Comparison of ENCODE assay signal across 12 cellular contexts in genomic region chrX:151902813-151903591, GRCh38. TPM values are rescaled to one million over a fixed set of nuclear protein-coding genes. Genes with fewer than 3 reads are reported as not detected.
DNase-seq lines count a peak whose midpoint lies in the region; ATAC-seq, FAIRE-seq and TF ChIP-seq lines count a peak whose summit lies in the region.
"Had no signal": no experiment of that assay in that cellular context is flagged by ENCODE, and none has a peak within 500 bp of the region (broad histone marks: within the 10 kb centered on the region; RNA-seq: fewer than 3 reads in every experiment).

No MANE protein-coding gene starts in this region.

- POLR2A ChIA-PET in naive thymus-derived CD4-positive, alpha-beta T cell (lab: Charles Lee) = no interaction called here

- no peak overlapping the region for H3K4me3 Mint-ChIP-seq in naive thymus-derived CD4-positive, alpha-beta T cell
- H3K4me3 Mint-ChIP-seq in activated CD8-positive, alpha-beta memory T cell treated with anti-CD3 and anti-CD28 coated beads, Interleukin-2, amount 10 ng/mL, durations not matched to agents 7 days and 5 days = no peak overlapping the region
- H3K4me3 Mint-ChIP-seq: activated naive CD8-positive, alpha-beta T cell treated with anti-CD3 and anti-CD28 coated beads for 36 hours had no signal

- H3K27ac ChIP-seq in naive thymus-derived CD4-positive, alpha-beta T cell (ENCODE audit: low read depth, low read length) = no peak overlapping the region

- TF ChIP-seq CTCF in bronchial epithelial cell (IDR thresholded peaks at IDR 0.05; ENCODE audit: insufficient read depth, low read length, severe bottlenecking) = no peak

- DNase-seq in LHCN-M2 (ENCODE audit: low read depth) (peak; percentile 83), bronchial epithelial cell (ENCODE audit: low read depth) (peak; percentile 81), left lobe of liver (ENCODE audit: low spot score) (no peak), urothelium cell line (ENCODE audit: low spot score) (peak; percentile 80), AML-193 (lab: John Stamatoyannopoulos, UW) (no peak), T-helper 9 cell (no peak)
- DNase-seq in naive thymus-derived CD4-positive, alpha-beta T cell = no peak
- DNase-seq in activated CD8-positive, alpha-beta memory T cell treated with anti-CD3 and anti-CD28 coated beads, Interleukin-2, amount 10 ng/mL, durations not matched to agents 7 days and 5 days = no peak
- DNase-seq: activated naive CD8-positive, alpha-beta T cell treated with anti-CD3 and anti-CD28 coated beads for 36 hours; NCI-H187; stimulated activated CD4-positive, alpha-beta T cell treated with anti-CD3 and anti-CD28 coated beads, Interleukin-4, amount 100 ng/mL, for 1 hour had no signal

- intact Hi-C loops in naive thymus-derived CD4-positive, alpha-beta T cell (cut with micrococcal nuclease) = no loop called here

- no peak overlapping the region for H3K27ac Mint-ChIP-seq in naive thymus-derived CD4-positive, alpha-beta T cell
- no peak overlapping the region for H3K27ac Mint-ChIP-seq in activated CD8-positive, alpha-beta memory T cell treated with anti-CD3 and anti-CD28 coated beads, Interleukin-2, amount 10 ng/mL, durations not matched to agents 7 days and 5 days
- H3K27ac Mint-ChIP-seq: activated naive CD8-positive, alpha-beta T cell treated with anti-CD3 and anti-CD28 coated beads for 36 hours had no signal

- no peaks in the 10 kb centered on the region for H3K36me3 ChIP-seq in bronchial epithelial cell (ENCODE audit: control insufficient read depth, insufficient read depth, low read length)
- H3K36me3 ChIP-seq in naive thymus-derived CD4-positive, alpha-beta T cell (ENCODE audit: control insufficient read depth in 2 of 3, insufficient read depth in 3 of 3, low read length in 3 of 3) = no peaks in the 10 kb centered on the region

- no peak overlapping the region for H3K4me3 ChIP-seq in bronchial epithelial cell (ENCODE audit: low read depth, low read length)
- H3K4me3 ChIP-seq in naive thymus-derived CD4-positive, alpha-beta T cell (ENCODE audit: low read length) = no peak overlapping the region

- no peaks in the 10 kb centered on the region for H3K4me1 Mint-ChIP-seq in naive thymus-derived CD4-positive, alpha-beta T cell
- H3K4me1 Mint-ChIP-seq in activated CD8-positive, alpha-beta memory T cell treated with anti-CD3 and anti-CD28 coated beads, Interleukin-2, amount 10 ng/mL, durations not matched to agents 7 days and 5 days = no peaks in the 10 kb centered on the region
- H3K4me1 Mint-ChIP-seq: activated naive CD8-positive, alpha-beta T cell treated with anti-CD3 and anti-CD28 coated beads for 36 hours had no signal

- H3K9me3 ChIP-seq in naive thymus-derived CD4-positive, alpha-beta T cell (ENCODE audit: control insufficient read depth in 2 of 3, low read length in 3 of 3) = no peaks in the 10 kb centered on the region

- FAIRE-seq in bronchial epithelial cell (lab: Jason Lieb, UNC) (peak; percentile 62), urothelium cell line (lab: Jason Lieb, UNC) (no peak)

- H3K36me3 Mint-ChIP-seq in naive thymus-derived CD4-positive, alpha-beta T cell = no peaks in the 10 kb centered on the region
- no peaks in the 10 kb centered on the region for H3K36me3 Mint-ChIP-seq in activated CD8-positive, alpha-beta memory T cell treated with anti-CD3 and anti-CD28 coated beads, Interleukin-2, amount 10 ng/mL, durations not matched to agents 7 days and 5 days
- H3K36me3 Mint-ChIP-seq: activated naive CD8-positive, alpha-beta T cell treated with anti-CD3 and anti-CD28 coated beads for 36 hours had no signal

- peaks cover 0 to 12% (median 0%) of the 10 kb centered on the region in 5 donors for H3K27me3 Mint-ChIP-seq in naive thymus-derived CD4-positive, alpha-beta T cell
- no peaks in the 10 kb centered on the region for H3K27me3 Mint-ChIP-seq in activated CD8-positive, alpha-beta memory T cell treated with anti-CD3 and anti-CD28 coated beads, Interleukin-2, amount 10 ng/mL, durations not matched to agents 7 days and 5 days

- ATAC-seq in left lobe of liver = peak; percentile 28
- ATAC-seq in naive thymus-derived CD4-positive, alpha-beta T cell = no peak
- no peak for ATAC-seq in activated CD8-positive, alpha-beta memory T cell treated with anti-CD3 and anti-CD28 coated beads, Interleukin-2, amount 10 ng/mL, durations not matched to agents 7 days and 5 days

- no peaks in the 10 kb centered on the region for H3K27me3 ChIP-seq in bronchial epithelial cell (ENCODE audit: control insufficient read depth, insufficient read depth, low read length)
- no peaks in the 10 kb centered on the region for H3K27me3 ChIP-seq in naive thymus-derived CD4-positive, alpha-beta T cell (ENCODE audit: control insufficient read depth in 2 of 2, insufficient read depth in 2 of 2, low read length in 2 of 2)

- no peaks in the 10 kb centered on the region for H3K9me3 Mint-ChIP-seq in naive thymus-derived CD4-positive, alpha-beta T cell
- H3K9me3 Mint-ChIP-seq in activated CD8-positive, alpha-beta memory T cell treated with anti-CD3 and anti-CD28 coated beads, Interleukin-2, amount 10 ng/mL, durations not matched to agents 7 days and 5 days (ENCODE audit: low read depth) = no peaks in the 10 kb centered on the region
- H3K9me3 Mint-ChIP-seq: activated naive CD8-positive, alpha-beta T cell treated with anti-CD3 and anti-CD28 coated beads for 36 hours had no signal

- CTCF ChIA-PET in naive thymus-derived CD4-positive, alpha-beta T cell (lab: Charles Lee) = no interaction called here
- CTCF ChIA-PET in activated CD8-positive, alpha-beta memory T cell treated with anti-CD3 and anti-CD28 coated beads, Interleukin-2, amount 10 ng/mL, durations not matched to agents 7 days and 5 days (lab: Charles Lee) = no interaction called here

- H3K4me1 ChIP-seq in naive thymus-derived CD4-positive, alpha-beta T cell (ENCODE audit: control insufficient read depth in 2 of 2, insufficient read depth in 2 of 2, low read length in 2 of 2) = no peaks in the 10 kb centered on the region

RNA-seq across cellular contexts. Expression of gene MAGEA4, which starts 9.7 kb away (rescaled TPM):
- total RNA-seq in LHCN-M2 (2014; rRNA removed) = not detected in 2 replicates
- polyA plus RNA-seq in LHCN-M2 (2012) = not detected
- not detected in 2 replicates for total RNA-seq in bronchial epithelial cell
- not detected for total RNA-seq in left lobe of liver
- total RNA-seq in naive thymus-derived CD4-positive, alpha-beta T cell = not detected
- polyA plus RNA-seq in naive thymus-derived CD4-positive, alpha-beta T cell = not detected
- not detected for total RNA-seq in activated CD8-positive, alpha-beta memory T cell treated with anti-CD3 and anti-CD28 coated beads, Interleukin-2, amount 10 ng/mL, durations not matched to agents 7 days and 5 days
- total RNA-seq: activated naive CD8-positive, alpha-beta T cell treated with anti-CD3 and anti-CD28 coated beads for 36 hours; T-helper 2 cell treated with Interferon-gamma antibody and Interleukin-4, amounts not matched to agents 100 ng/mL and 5 ng/mL, for 36 hours had no signal

Comparison
In these comparisons a context has a peak if more than half of its experiments do, and no peak if none do; other contexts are left out.
1. DNase-seq: peak in LHCN-M2 (single experiment), bronchial epithelial cell (single experiment) and urothelium cell line (single experiment); none in left lobe of liver (single experiment), AML-193 (0 of 2), T-helper 9 cell (single experiment), naive thymus-derived CD4-positive, alpha-beta T cell (0 of 9) and activated CD8-positive, alpha-beta memory T cell treated with anti-CD3 and anti-CD28 coated beads, Interleukin-2, amount 10 ng/mL, durations not matched to agents 7 days and 5 days (single experiment).